In the genomic region with DNA sequence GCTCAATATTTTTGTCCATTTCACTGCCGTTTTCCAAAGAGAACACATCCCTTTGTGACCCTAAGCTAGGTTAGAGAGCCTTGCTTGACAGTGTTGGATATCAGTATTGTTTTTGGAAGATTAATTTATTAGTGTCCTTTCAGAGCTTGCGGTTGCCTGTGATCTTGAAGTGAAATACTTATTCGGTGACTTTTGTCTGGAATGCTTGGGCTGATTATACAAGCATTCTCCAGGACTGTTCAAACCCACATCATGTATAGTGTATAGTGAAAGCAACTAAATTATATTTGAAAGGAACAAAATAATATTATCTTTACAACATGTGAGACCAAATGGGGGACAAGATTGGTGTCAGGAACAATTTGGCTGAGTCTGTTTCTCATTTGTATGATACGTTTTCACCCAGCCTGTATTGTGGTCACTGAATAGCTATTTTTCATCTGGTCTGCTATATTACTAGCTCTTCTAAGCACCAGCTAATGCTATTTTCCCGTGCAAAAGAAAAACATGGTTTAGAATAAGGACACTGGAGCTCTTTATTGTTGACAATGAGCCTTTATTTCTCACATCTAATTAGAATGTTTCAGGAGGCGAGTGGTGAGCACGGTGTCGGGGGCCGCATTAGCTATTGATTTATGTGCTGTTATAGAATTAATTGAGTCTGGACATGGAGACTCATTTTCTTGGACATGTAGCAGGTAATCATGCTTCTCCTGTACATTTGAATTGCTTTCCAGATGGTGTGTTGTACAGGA, we compare ENCODE assay signal across 21 cellular contexts.
DNase-seq lines count a peak whose midpoint lies in the region; FAIRE-seq and TF ChIP-seq lines count a peak whose summit lies in the region.
"Had no signal": no experiment of that assay in that cellular context is flagged by ENCODE, and none has a peak within 500 bp of the region (broad histone marks: within the 10 kb centered on the region; RNA-seq: fewer than 3 reads in every experiment).

No MANE protein-coding gene starts in this region.

- H3K27me3 Mint-ChIP-seq in type B pancreatic cell, result no peaks in the 10 kb centered on the region
- H3K27me3 Mint-ChIP-seq: activated CD4-positive, alpha-beta memory T cell treated with anti-CD3 and anti-CD28 coated beads for 36 hours; dendritic cell treated with granulocyte-macrophage colony-stimulating factor and Interleukin-4, amounts not matched to agents 40 ng/mL and 50 ng/mL, for 4 days; naive B cell had no signal

- peaks cover 3% of the 10 kb centered on the region for H3K9me3 Mint-ChIP-seq in type B pancreatic cell
- H3K9me3 Mint-ChIP-seq: activated CD4-positive, alpha-beta memory T cell treated with anti-CD3 and anti-CD28 coated beads for 36 hours; activated T-cell treated with anti-CD3 and anti-CD28 coated beads, Interleukin-2, amount 50 U/mL, for 72 hours; dendritic cell treated with granulocyte-macrophage colony-stimulating factor and Interleukin-4, amounts not matched to agents 40 ng/mL and 50 ng/mL, for 4 days; GM23338; naive B cell had no signal

- H3K9me3 ChIP-seq in mesodermal cell (ENCODE audit: control insufficient read depth, low read length), result no peaks in the 10 kb centered on the region
- H3K9me3 ChIP-seq: SJCRH30 had no signal

- H3K36me3 ChIP-seq in mesodermal cell (ENCODE audit: control insufficient read depth, insufficient read depth, low read length), result no peaks in the 10 kb centered on the region
- H3K36me3 ChIP-seq: SJCRH30 had no signal

- H3K27ac ChIP-seq in mesodermal cell (ENCODE audit: low read depth, low read length, severe bottlenecking), result peak overlapping the region; percentile 45
- H3K27ac ChIP-seq: 22Rv1, hepatocyte, SJCRH30 had no signal

- peaks cover 28% of the 10 kb centered on the region for H3K4me1 Mint-ChIP-seq in type B pancreatic cell (ENCODE audit: unreplicated experiment)
- H3K4me1 Mint-ChIP-seq: CD14-positive monocyte, naive B cell had no signal

- peak overlapping the region; percentile 90 for H3K27ac Mint-ChIP-seq in type B pancreatic cell
- H3K27ac Mint-ChIP-seq: activated CD4-positive, alpha-beta memory T cell treated with anti-CD3 and anti-CD28 coated beads for 36 hours; activated T-cell treated with anti-CD3 and anti-CD28 coated beads, Interleukin-2, amount 50 U/mL, for 72 hours; CD14-positive monocyte; dendritic cell treated with granulocyte-macrophage colony-stimulating factor and Interleukin-4, amounts not matched to agents 40 ng/mL and 50 ng/mL, for 4 days; GM23338; naive B cell had no signal

- DNase-seq in activated CD8-positive, alpha-beta memory T cell treated with anti-CD3 and anti-CD28 coated beads, Interleukin-2, amount 50 U/mL, for 48 hours, result peak; percentile 15
- DNase-seq in activated CD8-positive, alpha-beta memory T cell treated with anti-CD3 and anti-CD28 coated beads for 24 hours, result no peak
- DNase-seq in dedifferentiated amniotic fluid mesenchymal stem cell (ENCODE audit: extremely low spot score), result peak; percentile 54
- no peak for DNase-seq in type B pancreatic cell (ENCODE audit: extremely low spot score, unreplicated experiment)
- DNase-seq in RCC 7860 (ENCODE audit: low spot score), result no peak
- DNase-seq in KG1 (lab: John Stamatoyannopoulos, UW), result no peak
- DNase-seq in LoVo (ENCODE audit: low spot score), result no peak
- DNase-seq: activated CD4-positive, alpha-beta memory T cell treated with anti-CD3 and anti-CD28 coated beads for 36 hours; activated T-cell treated with anti-CD3 and anti-CD28 coated beads, Interleukin-2, amount 50 U/mL, for 72 hours; DMS53; Kasumi-1; naive B cell; NCI-H1694 treated with DMSO at 0.1 percent for 48 hours; SJCRH30; stimulated activated CD4-positive, alpha-beta T cell treated with anti-CD3 and anti-CD28 coated beads, Interleukin-2, amount 100 ng/mL, for 24 hours had no signal

- H3K4me3 Mint-ChIP-seq in type B pancreatic cell, result no peak overlapping the region
- H3K4me3 Mint-ChIP-seq: activated CD4-positive, alpha-beta memory T cell treated with anti-CD3 and anti-CD28 coated beads for 36 hours; activated T-cell treated with anti-CD3 and anti-CD28 coated beads, Interleukin-2, amount 50 U/mL, for 72 hours; CD14-positive monocyte; dendritic cell treated with granulocyte-macrophage colony-stimulating factor and Interleukin-4, amounts not matched to agents 40 ng/mL and 50 ng/mL, for 4 days; GM23338; naive B cell had no signal

- H3K4me1 ChIP-seq in mesodermal cell (ENCODE audit: control insufficient read depth, insufficient read depth, low read length, poor library complexity, severe bottlenecking), result no peaks in the 10 kb centered on the region

- no peaks in the 10 kb centered on the region for H3K36me3 Mint-ChIP-seq in type B pancreatic cell
- H3K36me3 Mint-ChIP-seq: activated CD4-positive, alpha-beta memory T cell treated with anti-CD3 and anti-CD28 coated beads for 36 hours; CD14-positive monocyte; naive B cell had no signal

- no peak for TF ChIP-seq CTCF in type B pancreatic cell (conservative IDR thresholded peaks at IDR 0.05)

- 84 to 89% methylated on average over 4 to 5 of the region's 9 CpGs for WGBS in mesodermal cell (ENCODE audit: insufficient coverage in 2 of 2), 2 experiments

- no peak for FAIRE-seq in RCC 7860 (lab: Jason Lieb, UNC)

- no peak overlapping the region for H3K4me3 ChIP-seq in mesodermal cell (ENCODE audit: extremely low read depth, insufficient read depth, low read length, poor library complexity, severe bottlenecking)
- H3K4me3 ChIP-seq: GM23338, hepatocyte, SJCRH30 had no signal

Comparison
In these comparisons a context has a peak if more than half of its experiments do, and no peak if none do; other contexts are left out.
1. DNase-seq: peak in activated CD8-positive, alpha-beta memory T cell treated with anti-CD3 and anti-CD28 coated beads, Interleukin-2, amount 50 U/mL, for 48 hours (single experiment) and dedifferentiated amniotic fluid mesenchymal stem cell (single experiment); none in activated CD8-positive, alpha-beta memory T cell treated with anti-CD3 and anti-CD28 coated beads for 24 hours (single experiment), type B pancreatic cell (single experiment), RCC 7860 (single experiment), KG1 (single experiment) and LoVo (single experiment).